12 cellular contexts compared by ENCODE assay signal in the genomic region with DNA sequence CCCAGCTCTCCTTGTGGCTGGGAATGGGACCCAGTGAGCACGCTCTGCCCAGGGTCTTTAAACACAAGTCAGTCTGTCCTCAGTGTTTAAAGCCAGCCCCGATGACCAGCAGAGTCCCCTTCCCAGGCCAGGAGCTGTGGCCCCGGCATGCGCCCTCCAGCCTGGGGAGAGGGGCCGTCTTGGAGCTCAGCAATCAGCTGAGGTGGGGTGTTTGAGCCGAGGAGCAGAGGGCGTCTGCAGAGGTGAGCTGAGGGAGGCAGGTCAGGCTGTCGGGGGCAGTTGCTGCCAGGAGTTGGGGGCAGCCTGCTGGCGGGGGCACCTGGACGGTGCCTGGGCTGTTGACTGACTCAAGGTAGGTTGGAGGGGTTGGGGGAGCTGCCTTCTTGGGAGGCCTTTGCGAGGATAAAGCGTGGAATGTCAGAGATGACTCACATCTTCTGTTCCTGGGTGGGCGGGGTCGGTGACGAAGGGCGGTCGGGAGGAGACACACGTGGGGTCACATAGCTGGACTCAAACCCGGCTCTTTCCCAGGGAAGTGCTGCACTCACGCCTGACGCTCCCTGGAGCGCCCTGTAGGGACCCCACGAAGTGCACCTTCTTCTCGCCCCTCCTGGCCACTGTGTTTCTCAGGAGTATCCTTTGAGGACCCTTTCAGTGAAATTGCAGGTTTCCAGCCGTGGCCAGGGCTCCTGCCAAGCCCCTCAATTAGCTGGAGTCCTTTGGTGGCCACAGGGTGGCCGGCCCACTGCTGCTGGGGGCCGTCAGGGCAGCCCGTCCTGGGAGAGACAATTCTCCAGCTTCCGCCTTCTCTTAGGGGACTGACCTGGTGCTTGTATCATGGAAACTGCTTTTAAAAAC.
DNase-seq lines count a peak whose midpoint lies in the region; ATAC-seq, FAIRE-seq and TF ChIP-seq lines count a peak whose summit lies in the region.
"Had no signal": no experiment of that assay in that cellular context is flagged by ENCODE, and none has a peak within 500 bp of the region (broad histone marks: within the 10 kb centered on the region; RNA-seq: fewer than 3 reads in every experiment).

No MANE protein-coding gene starts in this region.

- SMC1A ChIA-PET in GM12878 (lab: Charles Lee; ENCODE audit: uncharacterized antibody, unreplicated experiment), result no interaction called here

- CTCF ChIA-PET in AG04450 (lab: Charles Lee) (no interaction called here), GM12878 (lab: Yijun Ruan, JAX) (no interaction called here)
- CTCF ChIA-PET in activated CD4-positive, alpha-beta memory T cell treated with anti-CD3 and anti-CD28 coated beads, Interleukin-2, amount 10 ng/mL, durations not matched to agents 7 days and 5 days (lab: Charles Lee), result no interaction called here

- in situ Hi-C loops in GM12878 (cut with MboI), result no loop called here

- no peak for TF ChIP-seq POLR2A in GM12878 (IDR thresholded peaks at IDR 0.05; ENCODE audit: low read depth, low read length)

- no peak for TF ChIP-seq CTCF in AG04450 (IDR thresholded peaks at IDR 0.05; ENCODE audit: low read depth, low read length)
- no peak for TF ChIP-seq CTCF in GM12878 (IDR thresholded peaks at IDR 0.05 in 2 of 3, conservative IDR thresholded peaks at IDR 0.05 in 1 of 3; ENCODE audit: control insufficient read depth in 2 of 3, extremely low read depth in 1 of 3, insufficient read depth in 1 of 3, low read depth in 3 of 3, low read length in 3 of 3)

- no peaks in the 10 kb centered on the region for H3K79me2 ChIP-seq in GM12878 (ENCODE audit: control insufficient read depth, insufficient read depth, low read length)

- H3K9me3 ChIP-seq in AG04450 (ENCODE audit: control insufficient read depth, insufficient read depth, low read length) (peaks cover 20% of the 10 kb centered on the region; the same call in 1 of the 2 replicates), GM12878 (replicated peaks; ENCODE audit: control insufficient read depth, insufficient read depth, low read length) (no peaks in the 10 kb centered on the region; the same call in 2 of the 3 replicates)
- H3K9me3 ChIP-seq: neutrophil had no signal

- no peaks in the 10 kb centered on the region for H3K27me3 ChIP-seq in AG04450 (ENCODE audit: control insufficient read depth, insufficient read depth, low read length)
- H3K27me3 ChIP-seq in GM12878 (replicated peaks in 1 of 2; ENCODE audit: control insufficient read depth in 2 of 2, insufficient read depth in 2 of 2, low read length in 1 of 2), result no peaks in the 10 kb centered on the region

- H3K4me1 ChIP-seq in GM12878 (ENCODE audit: control insufficient read depth, insufficient read depth, low read length), result no peaks in the 10 kb centered on the region

- no peak overlapping the region for H3K9ac ChIP-seq in GM12878 (ENCODE audit: control insufficient read depth, insufficient read depth, low read length)

- peaks cover 9% of the 10 kb centered on the region for H3K36me3 Mint-ChIP-seq in activated CD4-positive, alpha-beta memory T cell treated with anti-CD3 and anti-CD28 coated beads, Interleukin-2, amount 10 ng/mL, durations not matched to agents 7 days and 5 days (ENCODE audit: low read depth)
- H3K36me3 Mint-ChIP-seq: CD8-positive, alpha-beta T cell had no signal

- H3K27ac ChIP-seq in AG04450 (ENCODE audit: low read depth, low read length) (peak overlapping the region; percentile 68), GM12878 (ENCODE audit: control insufficient read depth, insufficient read depth) (no peak overlapping the region)
- H3K27ac ChIP-seq: neutrophil had no signal

- no peaks in the 10 kb centered on the region for H4K20me1 ChIP-seq in GM12878 (ENCODE audit: control insufficient read depth, insufficient read depth)

- RAD21 ChIA-PET in GM12878 (lab: Charles Lee; ENCODE audit: unreplicated experiment), result no interaction called here

- WGBS in GM12878 (ENCODE audit: insufficient coverage, insufficient replicate concordance, low lambda C conversion rate, missing lambda C conversion rate), result 32% methylated on average over 28 of the region's 29 CpGs

- H3K9me3 Mint-ChIP-seq in activated CD4-positive, alpha-beta memory T cell treated with anti-CD3 and anti-CD28 coated beads, Interleukin-2, amount 10 ng/mL, durations not matched to agents 7 days and 5 days, result peaks cover 9% of the 10 kb centered on the region

- no peak for TF ChIP-seq RAD21 in GM12878 (IDR thresholded peaks at IDR 0.05; ENCODE audit: insufficient read depth, low read depth, low read length)

- no peak for FAIRE-seq in GM12878 (lab: Jason Lieb, UNC)

- H3K4me3 ChIP-seq in AG04450 (ENCODE audit: low read depth, low read length), result no peak overlapping the region
- no peak overlapping the region for H3K4me3 ChIP-seq in GM12878

- peaks cover 6% of the 10 kb centered on the region for H3K4me1 Mint-ChIP-seq in activated CD4-positive, alpha-beta memory T cell treated with anti-CD3 and anti-CD28 coated beads, Interleukin-2, amount 10 ng/mL, durations not matched to agents 7 days and 5 days

- H3K36me3 ChIP-seq in GM12878 (ENCODE audit: control insufficient read depth in 2 of 2, insufficient read depth in 2 of 2, low read length in 1 of 2), result no peaks in the 10 kb centered on the region
- H3K36me3 ChIP-seq: neutrophil had no signal

- BruUV-seq in GM12878 (replicated peaks; lab: Mats Ljungman, UMichigan), result no TSS peak

- H2AFZ ChIP-seq in GM12878 (ENCODE audit: control insufficient read depth, low read depth, low read length), result no peak overlapping the region

- intact Hi-C loops in GM12878 (cut with micrococcal nuclease; ENCODE audit: unreplicated experiment), result no loop called here

- POLR2A ChIA-PET in AG04450 (lab: Yijun Ruan, JAX), result interaction anchor here (1.6 kb wide), 1 partner anchor 35 kb away, joined by 3 read pairs; no protein-coding TSS in a partner anchor
- POLR2A ChIA-PET in GM12878 (lab: Charles Lee), result no interaction called here
- POLR2A ChIA-PET in activated CD4-positive, alpha-beta memory T cell treated with anti-CD3 and anti-CD28 coated beads, Interleukin-2, amount 10 ng/mL, durations not matched to agents 7 days and 5 days (lab: Charles Lee), result no interaction called here

- ATAC-seq in GM12878 (no peak), GM21390 (IDR thresholded peaks at IDR 0.05; ENCODE audit: unreplicated experiment) (no peak), GM19467 (IDR thresholded peaks at IDR 0.05; ENCODE audit: unreplicated experiment) (no peak)
- ATAC-seq: CD8-positive, alpha-beta T cell had no signal

- no peaks in the 10 kb centered on the region for H3K27me3 Mint-ChIP-seq in activated CD4-positive, alpha-beta memory T cell treated with anti-CD3 and anti-CD28 coated beads, Interleukin-2, amount 10 ng/mL, durations not matched to agents 7 days and 5 days

- no peak overlapping the region for H3K27ac Mint-ChIP-seq in activated CD4-positive, alpha-beta memory T cell treated with anti-CD3 and anti-CD28 coated beads, Interleukin-2, amount 10 ng/mL, durations not matched to agents 7 days and 5 days
- H3K27ac Mint-ChIP-seq: CD8-positive, alpha-beta T cell had no signal

- TF ChIP-seq EP300 in GM12878 (IDR thresholded peaks at IDR 0.05; ENCODE audit: borderline replicate concordance in 1 of 2, control insufficient read depth in 1 of 2, low read depth in 2 of 2, low read length in 2 of 2), result no peak

- no peak overlapping the region for H3K4me2 ChIP-seq in GM12878 (ENCODE audit: control insufficient read depth, insufficient read depth)

- no peak overlapping the region for H3K4me3 Mint-ChIP-seq in activated CD4-positive, alpha-beta memory T cell treated with anti-CD3 and anti-CD28 coated beads, Interleukin-2, amount 10 ng/mL, durations not matched to agents 7 days and 5 days
- H3K4me3 Mint-ChIP-seq: CD8-positive, alpha-beta T cell had no signal

- DNase-seq in AG04450 (ENCODE audit: low read depth, low spot score), result peak; percentile 69
- DNase-seq in HPDE6-E6E7 (ENCODE audit: extremely low spot score), result peak; percentile 83
- no peak for DNase-seq in GM12878 (ENCODE audit: low read depth, low spot score)
- DNase-seq in lung microvascular endothelial cell (ENCODE audit: low read depth in 2 of 2), result peak; percentile 41 to 87
- no peak for DNase-seq in activated CD4-positive, alpha-beta memory T cell treated with anti-CD3 and anti-CD28 coated beads, Interleukin-2, amount 10 ng/mL, durations not matched to agents 7 days and 5 days
- DNase-seq in NCI-H1092 (lab: John Stamatoyannopoulos, UW), result no peak
- DNase-seq: CD8-positive, alpha-beta T cell; hippocampal formation; NCI-H526 had no signal

TF ChIP-seq in GM12878, 131 proteins besides CTCF, POLR2A, EP300 and RAD21 (continues in another document):
- TF ChIP-seq BCL3 (IDR thresholded peaks at IDR 0.05; ENCODE audit: borderline replicate concordance, insufficient read depth, low read depth, low read length, poor library complexity, severe bottlenecking), result peak; percentile 50

Comparison
In these comparisons a context has a peak if more than half of its experiments do, and no peak if none do; other contexts are left out.
1. DNase-seq: peak in AG04450 (single experiment), HPDE6-E6E7 (single experiment) and lung microvascular endothelial cell (2 of 2); none in GM12878 (single experiment), activated CD4-positive, alpha-beta memory T cell treated with anti-CD3 and anti-CD28 coated beads, Interleukin-2, amount 10 ng/mL, durations not matched to agents 7 days and 5 days (single experiment) and NCI-H1092 (single experiment).